In the genomic region with DNA sequence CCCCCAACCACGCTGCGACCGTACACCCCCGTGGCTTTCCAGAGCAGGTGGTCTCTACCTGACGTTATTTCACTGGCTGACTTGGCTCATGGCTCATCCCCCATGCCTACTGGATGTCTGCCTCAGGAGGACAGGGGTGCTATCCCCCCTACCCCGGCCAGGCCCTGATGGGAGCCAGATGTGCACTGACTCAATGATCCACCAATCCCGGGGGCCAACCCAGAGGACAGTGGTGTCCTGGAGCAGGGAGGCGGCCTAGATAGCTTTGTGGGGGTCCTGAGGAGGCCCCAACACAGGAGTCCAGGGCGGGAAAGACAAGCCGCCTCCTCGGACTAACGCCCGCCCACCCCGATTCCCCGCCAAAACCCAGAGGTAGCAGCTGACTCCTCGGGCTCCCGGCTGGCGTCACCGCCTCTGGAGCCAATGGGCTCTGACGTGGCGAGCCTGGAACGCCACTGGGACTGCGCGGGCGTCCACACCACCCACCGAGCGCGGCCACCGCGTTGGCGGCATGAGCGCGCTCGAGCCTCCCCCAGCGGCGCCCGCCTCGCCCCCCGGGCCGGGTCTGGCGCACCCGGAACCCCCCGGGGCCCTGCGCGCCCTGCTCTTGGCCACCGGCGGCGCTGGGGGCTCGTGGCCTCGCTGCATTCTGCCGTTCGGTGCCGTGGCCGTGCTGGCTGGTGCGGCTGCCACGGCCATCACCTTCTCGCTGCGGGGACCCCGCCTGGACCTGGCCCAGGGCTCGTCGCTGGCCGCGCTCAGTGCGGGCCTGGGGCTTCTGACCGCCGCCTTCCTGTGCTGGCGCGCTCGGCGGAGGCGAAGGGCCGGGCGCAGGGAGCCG, we compare ENCODE assay signal across 1 cellular context.
TF ChIP-seq lines count a peak whose summit lies in the region.

No MANE protein-coding gene starts in this region.

TF ChIP-seq in GM23338, 12 proteins besides CTCF, POLR2A, EP300 and RAD21 (continued from another document):
- TF ChIP-seq, protein P1, sequence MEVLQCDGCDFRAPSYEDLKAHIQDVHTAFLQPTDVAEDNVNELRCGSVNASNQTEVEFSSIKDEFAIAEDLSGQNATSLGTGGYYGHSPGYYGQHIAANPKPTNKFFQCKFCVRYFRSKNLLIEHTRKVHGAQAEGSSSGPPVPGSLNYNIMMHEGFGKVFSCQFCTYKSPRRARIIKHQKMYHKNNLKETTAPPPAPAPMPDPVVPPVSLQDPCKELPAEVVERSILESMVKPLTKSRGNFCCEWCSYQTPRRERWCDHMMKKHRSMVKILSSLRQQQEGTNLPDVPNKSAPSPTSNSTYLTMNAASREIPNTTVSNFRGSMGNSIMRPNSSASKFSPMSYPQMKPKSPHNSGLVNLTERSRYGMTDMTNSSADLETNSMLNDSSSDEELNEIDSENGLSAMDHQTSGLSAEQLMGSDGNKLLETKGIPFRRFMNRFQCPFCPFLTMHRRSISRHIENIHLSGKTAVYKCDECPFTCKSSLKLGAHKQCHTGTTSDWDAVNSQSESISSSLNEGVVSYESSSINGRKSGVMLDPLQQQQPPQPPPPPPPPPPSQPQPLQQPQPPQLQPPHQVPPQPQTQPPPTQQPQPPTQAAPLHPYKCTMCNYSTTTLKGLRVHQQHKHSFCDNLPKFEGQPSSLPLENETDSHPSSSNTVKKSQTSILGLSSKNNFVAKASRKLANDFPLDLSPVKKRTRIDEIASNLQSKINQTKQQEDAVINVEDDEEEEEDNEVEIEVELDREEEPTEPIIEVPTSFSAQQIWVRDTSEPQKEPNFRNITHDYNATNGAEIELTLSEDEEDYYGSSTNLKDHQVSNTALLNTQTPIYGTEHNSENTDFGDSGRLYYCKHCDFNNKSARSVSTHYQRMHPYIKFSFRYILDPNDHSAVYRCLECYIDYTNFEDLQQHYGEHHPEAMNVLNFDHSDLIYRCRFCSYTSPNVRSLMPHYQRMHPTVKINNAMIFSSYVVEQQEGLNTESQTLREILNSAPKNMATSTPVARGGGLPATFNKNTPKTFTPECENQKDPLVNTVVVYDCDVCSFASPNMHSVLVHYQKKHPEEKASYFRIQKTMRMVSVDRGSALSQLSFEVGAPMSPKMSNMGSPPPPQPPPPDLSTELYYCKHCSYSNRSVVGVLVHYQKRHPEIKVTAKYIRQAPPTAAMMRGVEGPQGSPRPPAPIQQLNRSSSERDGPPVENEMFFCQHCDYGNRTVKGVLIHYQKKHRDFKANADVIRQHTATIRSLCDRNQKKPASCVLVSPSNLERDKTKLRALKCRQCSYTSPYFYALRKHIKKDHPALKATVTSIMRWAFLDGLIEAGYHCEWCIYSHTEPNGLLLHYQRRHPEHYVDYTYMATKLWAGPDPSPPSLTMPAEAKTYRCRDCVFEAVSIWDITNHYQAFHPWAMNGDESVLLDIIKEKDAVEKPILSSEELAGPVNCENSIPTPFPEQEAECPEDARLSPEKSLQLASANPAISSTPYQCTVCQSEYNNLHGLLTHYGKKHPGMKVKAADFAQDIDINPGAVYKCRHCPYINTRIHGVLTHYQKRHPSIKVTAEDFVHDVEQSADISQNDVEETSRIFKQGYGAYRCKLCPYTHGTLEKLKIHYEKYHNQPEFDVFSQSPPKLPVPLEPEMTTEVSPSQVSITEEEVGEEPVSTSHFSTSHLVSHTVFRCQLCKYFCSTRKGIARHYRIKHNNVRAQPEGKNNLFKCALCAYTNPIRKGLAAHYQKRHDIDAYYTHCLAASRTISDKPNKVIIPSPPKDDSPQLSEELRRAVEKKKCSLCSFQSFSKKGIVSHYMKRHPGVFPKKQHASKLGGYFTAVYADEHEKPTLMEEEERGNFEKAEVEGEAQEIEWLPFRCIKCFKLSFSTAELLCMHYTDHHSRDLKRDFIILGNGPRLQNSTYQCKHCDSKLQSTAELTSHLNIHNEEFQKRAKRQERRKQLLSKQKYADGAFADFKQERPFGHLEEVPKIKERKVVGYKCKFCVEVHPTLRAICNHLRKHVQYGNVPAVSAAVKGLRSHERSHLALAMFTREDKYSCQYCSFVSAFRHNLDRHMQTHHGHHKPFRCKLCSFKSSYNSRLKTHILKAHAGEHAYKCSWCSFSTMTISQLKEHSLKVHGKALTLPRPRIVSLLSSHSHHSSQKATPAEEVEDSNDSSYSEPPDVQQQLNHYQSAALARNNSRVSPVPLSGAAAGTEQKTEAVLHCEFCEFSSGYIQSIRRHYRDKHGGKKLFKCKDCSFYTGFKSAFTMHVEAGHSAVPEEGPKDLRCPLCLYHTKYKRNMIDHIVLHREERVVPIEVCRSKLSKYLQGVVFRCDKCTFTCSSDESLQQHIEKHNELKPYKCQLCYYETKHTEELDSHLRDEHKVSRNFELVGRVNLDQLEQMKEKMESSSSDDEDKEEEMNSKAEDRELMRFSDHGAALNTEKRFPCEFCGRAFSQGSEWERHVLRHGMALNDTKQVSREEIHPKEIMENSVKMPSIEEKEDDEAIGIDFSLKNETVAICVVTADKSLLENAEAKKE (CRISPR knock-in tag; IDR thresholded peaks at IDR 0.05), result no peak
- TF ChIP-seq STAT1 (IDR thresholded peaks at IDR 0.05; ENCODE audit: unreplicated experiment), result no peak
- TF ChIP-seq POLR2AphosphoS5 (IDR thresholded peaks at IDR 0.05; ENCODE audit: low read depth), result peak; percentile 50
- TF ChIP-seq JUNB (IDR thresholded peaks at IDR 0.05; ENCODE audit: unreplicated experiment), result no peak
